Comparison of ENCODE assay signal across 7 cellular contexts in genomic region chr17:76264425-76264754, GRCh38. TPM values are rescaled to one million over a fixed set of nuclear protein-coding genes. Genes with fewer than 3 reads are reported as not detected.
DNase-seq lines count a peak whose midpoint lies in the region; ATAC-seq, FAIRE-seq and TF ChIP-seq lines count a peak whose summit lies in the region.

No MANE protein-coding gene starts in this region.

- H3K4me2 ChIP-seq in OCI-LY1 (ENCODE audit: low read length), result peak overlapping the region; percentile 61

- 29 to 37% (median 32%) methylated on average over 9 of the region's 9 CpGs for WGBS in small intestine, 3 donors

- peak overlapping the region; percentile 67 for H3K27ac ChIP-seq in OCI-LY1 (ENCODE audit: low read depth, low read length, poor library complexity, severe bottlenecking)
- peak overlapping the region; percentile 95 for H3K27ac ChIP-seq in epithelial cell of prostate
- H3K27ac ChIP-seq in small intestine (ENCODE audit: low read depth in 1 of 2, low read length in 1 of 2), result peak overlapping the region; percentile 74 to 95

- H3F3A ChIP-seq in OCI-LY1 (ENCODE audit: insufficient read depth, low read length), result no peaks in the 10 kb centered on the region

- H3K9me3 ChIP-seq in OCI-LY1 (ENCODE audit: low read length), result no peaks in the 10 kb centered on the region
- H3K9me3 ChIP-seq in small intestine (ENCODE audit: control insufficient read depth, low read depth), result no peaks in the 10 kb centered on the region

- peaks cover 69% of the 10 kb centered on the region for H3K4me1 ChIP-seq in OCI-LY1 (ENCODE audit: insufficient read depth, low read length, severe bottlenecking)
- peaks cover 10 to 17% of the 10 kb centered on the region in 2 donors for H3K4me1 ChIP-seq in small intestine (ENCODE audit: control insufficient read depth in 2 of 2, insufficient read depth in 1 of 2, low read depth in 1 of 2, low read length in 1 of 2)

- no peaks in the 10 kb centered on the region for H4K20me1 ChIP-seq in OCI-LY1 (ENCODE audit: insufficient read depth, low read length)

- no peak for FAIRE-seq in small intestine (lab: Jason Lieb, UNC)

- H3K36me3 ChIP-seq in OCI-LY1 (ENCODE audit: insufficient read depth, low read length) (peaks cover 21% of the 10 kb centered on the region; the same call in 1 of the 2 replicates), small intestine (ENCODE audit: control insufficient read depth in 2 of 2, insufficient read depth in 2 of 2, low read length in 2 of 2) (no peaks in the 10 kb centered on the region)

- no peak overlapping the region for H2AFZ ChIP-seq in OCI-LY1 (ENCODE audit: low read length)

- in situ Hi-C loops in GM13977 (cut with MboI; ENCODE audit: low pct_unique_long_range_greater_than_20kb, low sequenced_read_pairs, unreplicated experiment), result loop anchor here (5.0 kb wide), 1 partner anchor 77 kb away; no protein-coding TSS in a partner anchor

- H3K9me2 ChIP-seq in OCI-LY1 (ENCODE audit: low read depth, low read length), result no peaks in the 10 kb centered on the region

- H3K9ac ChIP-seq in OCI-LY1 (ENCODE audit: low read length), result peak overlapping the region; percentile 13; the same call in 1 of the 2 replicates

- no peak for DNase-seq in epithelial cell of prostate (ENCODE audit: low read depth, low spot score)
- DNase-seq in small intestine, result no peak
- no peak for DNase-seq in GF-D8 (lab: John Stamatoyannopoulos, UW)
- no peak for DNase-seq in GM13977 (ENCODE audit: low spot score)

- no peaks in the 10 kb centered on the region for H3K79me2 ChIP-seq in OCI-LY1 (ENCODE audit: insufficient read depth, low read length)

- peak overlapping the region; percentile 31 for H3K4me3 ChIP-seq in OCI-LY1 (ENCODE audit: low read depth, low read length, poor library complexity, severe bottlenecking)
- no peak overlapping the region for H3K4me3 ChIP-seq in small intestine (ENCODE audit: low read depth in 1 of 2, low read length in 2 of 2)

- ATAC-seq in GM19395 (IDR thresholded peaks at IDR 0.05; ENCODE audit: unreplicated experiment) (peak; percentile 1), HG02981 (IDR thresholded peaks at IDR 0.05; ENCODE audit: unreplicated experiment) (no peak)

- TF ChIP-seq CTCF in OCI-LY1 (IDR thresholded peaks at IDR 0.05; ENCODE audit: low read length), result no peak
- no peak for TF ChIP-seq CTCF in GM13977 (IDR thresholded peaks at IDR 0.05; ENCODE audit: extremely low read depth, insufficient read depth, missing control alignments)

- H3K27me3 ChIP-seq in OCI-LY1 (ENCODE audit: insufficient read depth, low read length) (no peaks in the 10 kb centered on the region), small intestine (ENCODE audit: control insufficient read depth in 2 of 2, insufficient read depth in 2 of 2, low read length in 2 of 2) (no peaks in the 10 kb centered on the region)

RNA-seq across cellular contexts. Expression of gene UBALD2, which starts 0.8 kb away (rescaled TPM):
- polyA plus RNA-seq in small intestine, result 100 to 1,000 TPM in 2 of 3 donors, 10 to 100 TPM in 1; 54.3 to 118 (median 114) TPM

RNA-seq across cellular contexts. Expression of gene RNF157, which starts 24.1 kb away (rescaled TPM):
- 10 to 100 TPM; 18.1 to 30.6 (median 25.0) TPM for polyA plus RNA-seq in small intestine

RNA-seq across cellular contexts. Expression of gene QRICH2, which starts 43.7 kb away (rescaled TPM):
- 1 to 10 TPM; 2.5 to 3.0 (median 2.7) TPM for polyA plus RNA-seq in small intestine
